ENCODE assay signal across 1 cellular context in the genomic region with DNA sequence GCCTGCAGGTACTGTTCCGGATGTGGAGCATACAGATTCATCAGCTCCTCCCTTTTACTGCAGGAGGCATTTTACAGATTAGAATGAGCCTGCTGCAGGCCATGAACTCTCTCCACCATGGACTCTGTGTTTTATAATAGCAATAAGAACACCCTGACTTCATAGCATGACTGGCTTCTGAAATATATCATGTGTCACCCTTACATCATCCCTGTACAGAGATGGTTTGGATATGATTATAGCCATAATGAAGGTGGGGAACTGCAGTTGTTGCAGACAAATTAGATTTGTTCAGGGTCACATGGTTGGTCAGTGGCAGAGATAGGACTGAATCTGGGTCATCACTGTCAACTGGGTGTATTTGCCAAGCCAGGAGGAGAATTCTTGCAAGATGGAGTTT.
TF ChIP-seq lines count a peak whose summit lies in the region.

No MANE protein-coding gene starts in this region.

TF ChIP-seq in SK-N-SH, 30 proteins besides CTCF, POLR2A, EP300 and RAD21 (continued from another document):
- TF ChIP-seq NRF1 (IDR thresholded peaks at IDR 0.05; ENCODE audit: low read depth, low read length), result no peak
- 0 out of 2 replicates have a peak, but pooled peaks have one; percentile 22 for TF ChIP-seq SIN3A (IDR thresholded peaks at IDR 0.05; ENCODE audit: borderline replicate concordance, low read depth, low read length)
- no peak for TF ChIP-seq EZH2phosphoT487 (IDR thresholded peaks at IDR 0.05; ENCODE audit: borderline replicate concordance, low read depth)
- TF ChIP-seq, protein P1, sequence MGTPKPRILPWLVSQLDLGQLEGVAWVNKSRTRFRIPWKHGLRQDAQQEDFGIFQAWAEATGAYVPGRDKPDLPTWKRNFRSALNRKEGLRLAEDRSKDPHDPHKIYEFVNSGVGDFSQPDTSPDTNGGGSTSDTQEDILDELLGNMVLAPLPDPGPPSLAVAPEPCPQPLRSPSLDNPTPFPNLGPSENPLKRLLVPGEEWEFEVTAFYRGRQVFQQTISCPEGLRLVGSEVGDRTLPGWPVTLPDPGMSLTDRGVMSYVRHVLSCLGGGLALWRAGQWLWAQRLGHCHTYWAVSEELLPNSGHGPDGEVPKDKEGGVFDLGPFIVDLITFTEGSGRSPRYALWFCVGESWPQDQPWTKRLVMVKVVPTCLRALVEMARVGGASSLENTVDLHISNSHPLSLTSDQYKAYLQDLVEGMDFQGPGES (IDR thresholded peaks at IDR 0.05; ENCODE audit: low read depth, low read length), result no peak
- TF ChIP-seq, protein P2, sequence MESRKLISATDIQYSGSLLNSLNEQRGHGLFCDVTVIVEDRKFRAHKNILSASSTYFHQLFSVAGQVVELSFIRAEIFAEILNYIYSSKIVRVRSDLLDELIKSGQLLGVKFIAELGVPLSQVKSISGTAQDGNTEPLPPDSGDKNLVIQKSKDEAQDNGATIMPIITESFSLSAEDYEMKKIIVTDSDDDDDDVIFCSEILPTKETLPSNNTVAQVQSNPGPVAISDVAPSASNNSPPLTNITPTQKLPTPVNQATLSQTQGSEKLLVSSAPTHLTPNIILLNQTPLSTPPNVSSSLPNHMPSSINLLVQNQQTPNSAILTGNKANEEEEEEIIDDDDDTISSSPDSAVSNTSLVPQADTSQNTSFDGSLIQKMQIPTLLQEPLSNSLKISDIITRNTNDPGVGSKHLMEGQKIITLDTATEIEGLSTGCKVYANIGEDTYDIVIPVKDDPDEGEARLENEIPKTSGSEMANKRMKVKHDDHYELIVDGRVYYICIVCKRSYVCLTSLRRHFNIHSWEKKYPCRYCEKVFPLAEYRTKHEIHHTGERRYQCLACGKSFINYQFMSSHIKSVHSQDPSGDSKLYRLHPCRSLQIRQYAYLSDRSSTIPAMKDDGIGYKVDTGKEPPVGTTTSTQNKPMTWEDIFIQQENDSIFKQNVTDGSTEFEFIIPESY (IDR thresholded peaks at IDR 0.05; ENCODE audit: borderline replicate concordance, low read depth), result no peak
- TF ChIP-seq POLR2AphosphoS5 (IDR thresholded peaks at IDR 0.05; ENCODE audit: low read depth, low read length), result peak; percentile 57; the same call in 1 of the 2 replicates
- no peak for TF ChIP-seq YY1 (IDR thresholded peaks at IDR 0.05; ENCODE audit: low read depth)
- no peak for TF ChIP-seq TAF1 (IDR thresholded peaks at IDR 0.05; ENCODE audit: borderline replicate concordance, low read depth, low read length)
- TF ChIP-seq RFX5 (IDR thresholded peaks at IDR 0.05; ENCODE audit: low read length), result no peak
- peak; percentile 5; the same call in 1 of the 2 replicates for TF ChIP-seq NFIC (IDR thresholded peaks at IDR 0.05; ENCODE audit: borderline replicate concordance)
- peak; percentile 48; the same call in 1 of the 2 replicates for TF ChIP-seq TEAD4 (IDR thresholded peaks at IDR 0.05; ENCODE audit: borderline replicate concordance, insufficient read depth)
- no peak for TF ChIP-seq FOXM1 (IDR thresholded peaks at IDR 0.05; ENCODE audit: low read depth)
- TF ChIP-seq JUND (IDR thresholded peaks at IDR 0.05), result peak; percentile 43; the same call in 1 of the 2 replicates
- TF ChIP-seq SMC3 (IDR thresholded peaks at IDR 0.05; ENCODE audit: low read depth, low read length), result peak; percentile 21; the same call in 1 of the 2 replicates
- TF ChIP-seq FOSL2 (IDR thresholded peaks at IDR 0.05; ENCODE audit: borderline replicate concordance, low read depth), result peak; percentile 11; the same call in 1 of the 2 replicates
- TF ChIP-seq, protein P3, sequence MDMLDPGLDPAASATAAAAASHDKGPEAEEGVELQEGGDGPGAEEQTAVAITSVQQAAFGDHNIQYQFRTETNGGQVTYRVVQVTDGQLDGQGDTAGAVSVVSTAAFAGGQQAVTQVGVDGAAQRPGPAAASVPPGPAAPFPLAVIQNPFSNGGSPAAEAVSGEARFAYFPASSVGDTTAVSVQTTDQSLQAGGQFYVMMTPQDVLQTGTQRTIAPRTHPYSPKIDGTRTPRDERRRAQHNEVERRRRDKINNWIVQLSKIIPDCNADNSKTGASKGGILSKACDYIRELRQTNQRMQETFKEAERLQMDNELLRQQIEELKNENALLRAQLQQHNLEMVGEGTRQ (IDR thresholded peaks at IDR 0.05; ENCODE audit: borderline replicate concordance, low read depth, low read length), result peak; percentile 56; the same call in 1 of the 2 replicates
- TF ChIP-seq RXRA (IDR thresholded peaks at IDR 0.05; ENCODE audit: borderline replicate concordance, low read depth), result peak; percentile 57; the same call in 1 of the 2 replicates
